In genomic region chr1:5734996-5735395, GRCh38 we compare ENCODE assay signal across 22 cellular contexts.
"Had no signal": no experiment of that assay in that cellular context is flagged by ENCODE, and none has a peak within 500 bp of the region (broad histone marks: within the 10 kb centered on the region; RNA-seq: fewer than 3 reads in every experiment).

No MANE protein-coding gene starts in this region.

- DNase-seq: central memory CD4-positive, alpha-beta T cell; cortex of kidney; effector memory CD4-positive, alpha-beta T cell; hippocampal formation; kidney glomerular epithelial cell; mesendoderm; nucleus accumbens; ovary; stimulated activated CD4-positive, alpha-beta T cell treated with anti-CD3 and anti-CD28 coated beads, Interleukin-2, amount 100 ng/mL, for 24 hours; stimulated activated CD4-positive, alpha-beta T cell treated with anti-CD3 and anti-CD28 coated beads, Interleukin-4, amount 100 ng/mL, for 4 hours; stimulated activated naive CD4-positive, alpha-beta T cell; stomach; substantia nigra; transverse colon had no signal

- H3K27me3 ChIP-seq: neural progenitor cell, ovary had no signal

- H3K9ac ChIP-seq: neural progenitor cell had no signal

- FAIRE-seq: endometrium, frontal cortex had no signal

- H3K36me3 ChIP-seq: heart left ventricle, neural progenitor cell, ovary, stomach, thoracic aorta, transverse colon had no signal

- H3K9me3 ChIP-seq: ovary, stomach, thoracic aorta, transverse colon had no signal

- H3K4me1 ChIP-seq: heart left ventricle, neural progenitor cell, stomach, transverse colon had no signal

- ATAC-seq: esophagus mucosa; heart left ventricle; naive thymus-derived CD8-positive, alpha-beta T cell; right cardiac atrium had no signal

- H3K4me3 ChIP-seq: heart left ventricle, neural progenitor cell, ovary, stomach, thoracic aorta, transverse colon had no signal

- H3K27ac ChIP-seq: heart left ventricle, neural progenitor cell, ovary, stomach, thoracic aorta, transverse colon had no signal
